ENCODE assay signal across 21 cellular contexts in the genomic region with DNA sequence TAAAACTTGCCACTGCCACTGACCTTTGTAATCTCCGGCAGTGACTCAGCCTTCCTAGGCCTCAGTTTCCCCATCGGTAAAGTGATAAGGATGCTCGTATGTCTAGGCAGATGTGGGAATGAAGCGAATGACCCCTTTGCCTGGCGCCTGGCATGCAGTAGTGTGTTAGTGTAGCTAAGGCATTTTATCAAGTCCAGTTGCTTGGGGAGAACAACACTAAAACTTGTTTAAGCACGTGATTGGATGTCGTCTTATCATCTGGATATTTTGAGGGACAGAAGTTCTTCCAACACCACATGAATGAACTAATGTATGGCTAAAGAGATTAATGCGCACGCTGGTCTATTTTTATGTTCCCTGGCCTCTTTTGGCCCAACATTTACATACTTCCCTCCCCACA.
"Had no signal": no experiment of that assay in that cellular context is flagged by ENCODE, and none has a peak within 500 bp of the region (broad histone marks: within the 10 kb centered on the region; RNA-seq: fewer than 3 reads in every experiment).

No MANE protein-coding gene starts in this region.

- H3K4me3 ChIP-seq: K562, SJCRH30 had no signal

- H3K36me3 ChIP-seq: SJCRH30 had no signal

- ATAC-seq: K562 had no signal

- H3K4me3 Mint-ChIP-seq: IgD-negative memory B cell had no signal

- H3K27ac Mint-ChIP-seq: IgD-negative memory B cell had no signal

- H3K27me3 ChIP-seq: SJCRH30 had no signal

- H3K27ac ChIP-seq: HL-60, KMS-11, SJCRH30 had no signal

- DNase-seq: Kasumi-1, MM.1S, NCI-H1092 treated with DMSO at 0.1 percent for 48 hours, NCI-H1436, NCI-H187, NCI-H2029, NCI-H2081 treated with DMSO at 0.1 percent for 48 hours, NCI-H2171, NCI-H226, NCI-H446, NCI-H510A, NCI-H524 treated with DMSO at 0.1 percent for 48 hours, NCI-H69, NCI-H774, RPMI8226, SHP77 treated with DMSO at 0.1 percent for 48 hours, SJCRH30 had no signal

- H3K4me1 ChIP-seq: SJCRH30 had no signal
